8 cellular contexts compared by ENCODE assay signal in genomic region chr1:169427081-169427611, GRCh38. TPM values are rescaled to one million over a fixed set of nuclear protein-coding genes. Genes with fewer than 3 reads are reported as not detected.
A peak's percentile ranks its signal among the peaks of the same experiment; 100 is the strongest.
DNase-seq lines count a peak whose midpoint lies in the region; ATAC-seq and TF ChIP-seq lines count a peak whose summit lies in the region.

CCDC181 (minus strand) TSS chr1:169427474; CDS start chr1:169424927, 2,547 bp downstream.

- peak; percentile 71 for ATAC-seq in GM21576 (IDR thresholded peaks at IDR 0.05; ENCODE audit: unreplicated experiment)
- ATAC-seq in lower lobe of right lung, result peak; percentile 60 to 81

- peaks cover 2% of the 10 kb centered on the region; the same call in 1 of the 2 replicates for H3K27me3 ChIP-seq in BJ (ENCODE audit: control insufficient read depth, insufficient read depth, low read length)
- H3K27me3 ChIP-seq in ectodermal cell (ENCODE audit: control insufficient read depth, insufficient read depth, low read length, poor library complexity, severe bottlenecking), result peaks cover 4% of the 10 kb centered on the region
- H3K27me3 ChIP-seq in lower lobe of right lung (ENCODE audit: low read depth), result peaks cover 9% of the 10 kb centered on the region

- H3K9me3 ChIP-seq in ectodermal cell (ENCODE audit: control insufficient read depth, low read length) (no peaks in the 10 kb centered on the region), lower lobe of right lung (no peaks in the 10 kb centered on the region)

- no peak for DNase-seq in BJ (ENCODE audit: low read depth)
- DNase-seq in NCI-H187 (lab: John Stamatoyannopoulos, UW), result peak; percentile 82 to 90
- peak; percentile 49 for DNase-seq in activated CD4-positive, alpha-beta T cell treated with anti-CD3 and anti-CD28 coated beads, Interleukin-2, amount 50 U/mL, for 1 hour
- peak; percentile 56 for DNase-seq in lower lobe of right lung
- peak; percentile 40 to 46 for DNase-seq in stimulated activated CD4-positive, alpha-beta T cell treated with anti-CD3 and anti-CD28 coated beads, Interleukin-4, amount 100 ng/mL, for 48 hours (ENCODE audit: low read depth in 2 of 2)
- no peak for DNase-seq in NCI-H446 treated with DMSO at 0.1 percent for 48 hours (lab: John Stamatoyannopoulos, UW)

- WGBS in ectodermal cell, 2 experiments, result 1% methylated on average over 26 of the region's 26 CpGs

- intact Hi-C loops in lower lobe of right lung (cut with DNase I), result no loop called here

- POLR2A ChIA-PET in BJ (lab: Charles Lee), result no interaction called here

- H3K4me1 ChIP-seq in ectodermal cell (ENCODE audit: control insufficient read depth, insufficient read depth, low read length) (peaks cover 8% of the 10 kb centered on the region), lower lobe of right lung (peaks cover 8% of the 10 kb centered on the region)

- CTCF ChIA-PET in BJ (lab: Yijun Ruan, JAX), result interaction anchor here (0.5 to 0.6 kb wide), 2 partner anchors 679 to 970 kb away, joined by 3 read pairs; no protein-coding TSS in a partner anchor

- TF ChIP-seq CTCF in BJ (IDR thresholded peaks at IDR 0.05; ENCODE audit: insufficient read depth, low read depth, low read length), result no peak
- no peak for TF ChIP-seq CTCF in lower lobe of right lung (IDR thresholded peaks at IDR 0.05)

- H3K4me3 ChIP-seq in BJ (ENCODE audit: low read depth, low read length) (peak within 1 kb of the TSS; percentile 22), ectodermal cell (ENCODE audit: insufficient read depth, low read depth, low read length) (peak within 1 kb of the TSS; percentile 34), lower lobe of right lung (peak within 1 kb of the TSS; percentile 47)

- H3K36me3 ChIP-seq in BJ (ENCODE audit: control insufficient read depth, insufficient read depth, low read length) (no peaks in the 10 kb centered on the region), ectodermal cell (ENCODE audit: control insufficient read depth, insufficient read depth, low read length) (no peaks in the 10 kb centered on the region), lower lobe of right lung (no peaks in the 10 kb centered on the region)

- H3K27ac ChIP-seq in ectodermal cell (ENCODE audit: insufficient read depth, low read depth, low read length, poor library complexity, severe bottlenecking), result peak within 1 kb of the TSS; percentile 19
- H3K27ac ChIP-seq in lower lobe of right lung, result no peak within 1 kb of the TSS

RNA-seq across cellular contexts. Expression of gene CCDC181, which starts in this region (rescaled TPM):
- not detected in 2 replicates for polyA plus RNA-seq in BJ (2011; rRNA removed)
- polyA minus RNA-seq in BJ (2011; rRNA and poly(A)+ RNA removed), result not detected in 2 replicates
- polyA plus RNA-seq in ectodermal cell (2013, experiment 1 of 4), result 14.8 TPM
- 14.6 TPM for polyA plus RNA-seq in ectodermal cell (2013, experiment 2 of 4)
- 14.2 TPM for polyA plus RNA-seq in ectodermal cell (2013, experiment 3 of 4)
- 15.6 TPM for polyA plus RNA-seq in ectodermal cell (2013, experiment 4 of 4)
- 1.4 TPM for total RNA-seq in lower lobe of right lung

Comparison
In these comparisons a context has a peak if more than half of its experiments do, and no peak if none do; other contexts are left out.
1. DNase-seq: peak in NCI-H187 (2 of 2), activated CD4-positive, alpha-beta T cell treated with anti-CD3 and anti-CD28 coated beads, Interleukin-2, amount 50 U/mL, for 1 hour (single experiment), lower lobe of right lung (single experiment) and stimulated activated CD4-positive, alpha-beta T cell treated with anti-CD3 and anti-CD28 coated beads, Interleukin-4, amount 100 ng/mL, for 48 hours (2 of 2); none in BJ (single experiment) and NCI-H446 treated with DMSO at 0.1 percent for 48 hours (single experiment).
2. Peak in every context shown above with its lines, with median percentiles within 50 percentile points of each other: H3K4me3 ChIP-seq.